11 cellular contexts compared by ENCODE assay signal in genomic region chr2:10405441-10405840, GRCh38. TPM values are rescaled to one million over a fixed set of nuclear protein-coding genes. Genes with fewer than 3 reads are reported as not detected.
A peak's percentile ranks its signal among the peaks of the same experiment; 100 is the strongest.
DNase-seq lines count a peak whose midpoint lies in the region; ATAC-seq and TF ChIP-seq lines count a peak whose summit lies in the region.
"Had no signal": no experiment of that assay in that cellular context is flagged by ENCODE, and none has a peak within 500 bp of the region (broad histone marks: within the 10 kb centered on the region; RNA-seq: fewer than 3 reads in every experiment).

No MANE protein-coding gene starts in this region.

- CTCF ChIA-PET in AG04449 (lab: Yijun Ruan, JAX): interaction anchor here (0.9 to 8.2 kb wide), 7 partner anchors 15 to 281 kb away, joined by 3 to 162 read pairs (median 60); partner anchors contain the start of gene RRM2

- ATAC-seq in activated T-cell treated with anti-CD3 and anti-CD28 coated beads, Interleukin-2, amount 50 U/mL, for 4 hours: no peak
- ATAC-seq in HG03045 (IDR thresholded peaks at IDR 0.05; ENCODE audit: unreplicated experiment): no peak
- ATAC-seq in HG03280 (IDR thresholded peaks at IDR 0.05; ENCODE audit: unreplicated experiment): no peak

- DNase-seq in AG04449 (ENCODE audit: low read depth, low spot score) (peak; percentile 73), MG63 (peak; percentile 97), epithelial cell of esophagus (ENCODE audit: low read depth) (peak; percentile 98), myocyte (ENCODE audit: low read depth) (peak; percentile 98), erythroblast (lab: John Stamatoyannopoulos, UW) (no peak)
- DNase-seq in activated T-cell treated with anti-CD3 and anti-CD28 coated beads, Interleukin-2, amount 50 U/mL, for 4 hours: no peak
- DNase-seq: activated T-cell treated with anti-CD3 and anti-CD28 coated beads, Interleukin-2, amount 50 U/mL, for 1 hour; DND-41; NCI-H510A treated with DMSO at 0.1 percent for 48 hours had no signal

- H3K4me3 ChIP-seq in AG04449 (ENCODE audit: low read depth, low read length) (no peak overlapping the region), MG63 (no peak overlapping the region), epithelial cell of esophagus (ENCODE audit: low read length) (no peak overlapping the region)

- no peaks in the 10 kb centered on the region for H3K27me3 Mint-ChIP-seq in activated T-cell treated with anti-CD3 and anti-CD28 coated beads, Interleukin-2, amount 50 U/mL, for 4 hours (ENCODE audit: low read depth)

- no peaks in the 10 kb centered on the region for H3K9me3 Mint-ChIP-seq in activated T-cell treated with anti-CD3 and anti-CD28 coated beads, Interleukin-2, amount 50 U/mL, for 4 hours

- peaks cover 58% of the 10 kb centered on the region for H3K36me3 ChIP-seq in MG63

- TF ChIP-seq POLR2A in erythroblast (IDR thresholded peaks at IDR 0.05; ENCODE audit: low read length): no peak

- no peak for TF ChIP-seq CTCF in AG04449 (IDR thresholded peaks at IDR 0.05; ENCODE audit: insufficient read depth, low read length, missing control alignments)
- TF ChIP-seq CTCF in epithelial cell of esophagus (IDR thresholded peaks at IDR 0.05; ENCODE audit: insufficient read depth, low read depth, low read length, missing control alignments): no peak

- H3K36me3 Mint-ChIP-seq in activated T-cell treated with anti-CD3 and anti-CD28 coated beads, Interleukin-2, amount 50 U/mL, for 4 hours (ENCODE audit: insufficient read depth): peaks cover 4% of the 10 kb centered on the region

- POLR2A ChIA-PET in AG04449 (lab: Yijun Ruan, JAX): no interaction called here

- no peaks in the 10 kb centered on the region for H3K27me3 ChIP-seq in MG63

- H3K4me1 Mint-ChIP-seq in activated T-cell treated with anti-CD3 and anti-CD28 coated beads, Interleukin-2, amount 50 U/mL, for 4 hours (ENCODE audit: low read depth): peaks cover 67% of the 10 kb centered on the region

- no peaks in the 10 kb centered on the region for H3K9me3 ChIP-seq in MG63

- H3K4me3 Mint-ChIP-seq in activated T-cell treated with anti-CD3 and anti-CD28 coated beads, Interleukin-2, amount 50 U/mL, for 4 hours: no peak overlapping the region

RNA-seq across cellular contexts. Expression of gene ODC1, which starts 42.7 kb away (rescaled TPM):
- 471 and 646 TPM in 2 replicates for total RNA-seq in MG63 (2014; rRNA removed; shearing (Covaris generic); ENCODE audit: low replicate concordance)
- 338 and 376 TPM in 2 replicates for total RNA-seq in myocyte
- 107 TPM for polyA plus RNA-seq in myocyte (2012)
- total RNA-seq in activated T-cell treated with anti-CD3 and anti-CD28 coated beads, Interleukin-2, amount 50 U/mL, for 4 hours: 100 to 1,000 TPM; 581 to 619 (median 602) TPM

Comparison
In these comparisons a context has a peak if more than half of its experiments do, and no peak if none do; other contexts are left out.
1. DNase-seq: peak in AG04449 (single experiment), MG63 (single experiment), epithelial cell of esophagus (single experiment) and myocyte (single experiment); none in activated T-cell treated with anti-CD3 and anti-CD28 coated beads, Interleukin-2, amount 50 U/mL, for 4 hours (single experiment) and erythroblast (0 of 2).